ENCODE assay signal across 20 cellular contexts in the genomic region with DNA sequence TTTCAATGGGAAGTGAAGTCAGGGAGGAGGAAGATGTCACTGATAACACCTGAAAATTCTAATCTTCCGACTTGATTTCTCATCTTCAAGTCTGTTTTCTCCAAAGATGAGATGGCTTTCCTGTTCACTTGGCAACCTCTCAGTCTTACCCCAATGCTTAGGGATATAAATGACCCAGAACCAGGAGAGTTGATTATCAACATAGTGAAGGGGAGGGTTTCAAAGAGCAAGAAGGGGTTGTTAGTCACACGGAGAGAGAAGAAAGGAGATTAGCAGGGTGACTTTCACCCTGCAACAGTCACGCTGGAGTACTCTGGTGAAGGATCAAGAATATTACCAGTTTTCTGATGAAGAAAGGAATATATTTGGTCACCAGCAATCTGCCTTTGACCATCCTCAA. TPM values are rescaled to one million over a fixed set of nuclear protein-coding genes. Genes with fewer than 3 reads are reported as not detected.
A peak's percentile ranks its signal among the peaks of the same experiment; 100 is the strongest.
DNase-seq lines count a peak whose midpoint lies in the region; ATAC-seq, FAIRE-seq and TF ChIP-seq lines count a peak whose summit lies in the region.
"Had no signal": no experiment of that assay in that cellular context is flagged by ENCODE, and none has a peak within 500 bp of the region (broad histone marks: within the 10 kb centered on the region; RNA-seq: fewer than 3 reads in every experiment).

A gene (plus strand): TSS at position 267 of the 400 bp plus-strand sequence. CDS start 543 bp downstream, outside the sequence.

- no peak within 1 kb of the TSS for H2BK5ac ChIP-seq in H1 (ENCODE audit: low read depth, low read length)
- no peak within 1 kb of the TSS for H2BK5ac ChIP-seq in mesenchymal stem cell (ENCODE audit: low read depth, low read length, poor library complexity, severe bottlenecking)

- peak within 1 kb of the TSS; percentile 69 for H3K4me3 Mint-ChIP-seq in HFFc6
- H3K4me3 Mint-ChIP-seq: IgD-negative memory B cell had no signal

- H3K23me2 ChIP-seq in H1 (ENCODE audit: low read depth, low read length): no peaks in the 10 kb centered on the region

- H2AFZ ChIP-seq in H1 (ENCODE audit: low read length) (0 out of 2 replicates have a peak within 1 kb of the TSS, but pooled peaks have one; percentile 21), mesenchymal stem cell (ENCODE audit: low read depth, low read length) (no peak within 1 kb of the TSS)

- DNase-seq in A172 (ENCODE audit: low spot score) (no peak), HFFc6 (no peak), H1 (ENCODE audit: low read depth in 1 of 2, low spot score in 2 of 2) (no peak), mesenchymal stem cell (peak; percentile 23), DMS53 treated with DMSO at 0.1 percent for 48 hours (lab: John Stamatoyannopoulos, UW; ENCODE audit: unreplicated experiment) (no peak)
- DNase-seq: Kasumi-1, NCI-H1105, NCI-H1694, NCI-H510A treated with DMSO at 0.1 percent for 48 hours, Peyer's patch, Right ventricle myocardium superior had no signal

- H4K20me1 ChIP-seq in H1 (replicated peaks in 1 of 2; ENCODE audit: control insufficient read depth in 1 of 2, insufficient read depth in 2 of 2, low read length in 2 of 2): no peaks in the 10 kb centered on the region

- H2BK15ac ChIP-seq in H1 (ENCODE audit: low read length): no peak within 1 kb of the TSS
- no peak within 1 kb of the TSS for H2BK15ac ChIP-seq in mesenchymal stem cell (ENCODE audit: low read depth, poor library complexity, severe bottlenecking)

- no peaks in the 10 kb centered on the region for H3K9me3 ChIP-seq in H1 (ENCODE audit: insufficient read depth in 2 of 2, low read depth in 1 of 2, low read length in 1 of 2)
- no peaks in the 10 kb centered on the region for H3K9me3 ChIP-seq in mesenchymal stem cell (ENCODE audit: control insufficient read depth, low read length)
- H3K9me3 ChIP-seq: HAP-1, Peyer's patch had no signal

- H3K14ac ChIP-seq in H1 (ENCODE audit: insufficient read length) (no peak within 1 kb of the TSS), mesenchymal stem cell (ENCODE audit: low read length in 2 of 2) (no peak within 1 kb of the TSS)

- H4K5ac ChIP-seq in H1 (ENCODE audit: insufficient read length, low read depth, low read length): no peak within 1 kb of the TSS

- no peak within 1 kb of the TSS for H3K56ac ChIP-seq in H1 (replicated peaks; ENCODE audit: insufficient read length, low read depth, low read length)

- TF ChIP-seq RAD21 in H1 (IDR thresholded peaks at IDR 0.05 in 1 of 2, conservative IDR thresholded peaks at IDR 0.05 in 1 of 2; ENCODE audit: low read depth in 2 of 2, low read length in 2 of 2): no peak

- no peaks in the 10 kb centered on the region for H3K9me3 Mint-ChIP-seq in HFFc6
- H3K9me3 Mint-ChIP-seq: IgD-negative memory B cell had no signal

- no peak within 1 kb of the TSS for H2BK20ac ChIP-seq in H1 (ENCODE audit: low read length)

- ATAC-seq in HG02798 (IDR thresholded peaks at IDR 0.05; ENCODE audit: poor library complexity, unreplicated experiment) (no peak), GM18870 (IDR thresholded peaks at IDR 0.05; ENCODE audit: unreplicated experiment) (no peak), GM21390 (IDR thresholded peaks at IDR 0.05; ENCODE audit: unreplicated experiment) (no peak)

- H3K4me3 ChIP-seq in H1 (ENCODE audit: extremely low read depth in 1 of 4, insufficient read depth in 2 of 4, low read depth in 3 of 4, low read length in 4 of 4) (no peak within 1 kb of the TSS), mesenchymal stem cell (ENCODE audit: insufficient read depth in 1 of 2, low read depth in 1 of 2, low read length in 2 of 2) (no peak within 1 kb of the TSS)
- H3K4me3 ChIP-seq: HAP-1, Peyer's patch had no signal

- H4K91ac ChIP-seq in H1 (replicated peaks; ENCODE audit: insufficient read length, low read length) (no peak within 1 kb of the TSS), mesenchymal stem cell (ENCODE audit: low read length) (no peak within 1 kb of the TSS)

- TF ChIP-seq POLR2A in H1 (IDR thresholded peaks at IDR 0.05; ENCODE audit: control extremely low read depth in 1 of 2, low read depth in 2 of 2, low read length in 2 of 2): no peak

- no peak within 1 kb of the TSS for H4K8ac ChIP-seq in H1 (ENCODE audit: extremely low read depth, insufficient read depth, low read length)
- no peak within 1 kb of the TSS for H4K8ac ChIP-seq in mesenchymal stem cell (ENCODE audit: low read length)

- no peaks in the 10 kb centered on the region for H3K36me3 Mint-ChIP-seq in HFFc6 (ENCODE audit: low read depth)

- no peaks in the 10 kb centered on the region for H3K79me1 ChIP-seq in H1 (ENCODE audit: low read depth, low read length)
- no peaks in the 10 kb centered on the region for H3K79me1 ChIP-seq in mesenchymal stem cell (replicated peaks; ENCODE audit: low read length, poor library complexity, severe bottlenecking)

- H3K4me2 ChIP-seq in H1 (ENCODE audit: insufficient read depth in 1 of 2, low read depth in 2 of 2, low read length in 2 of 2) (no peak within 1 kb of the TSS), mesenchymal stem cell (ENCODE audit: low read length, poor library complexity, severe bottlenecking) (peak within 1 kb of the TSS; percentile 65)

- no peak for TF ChIP-seq EP300 in H1 (IDR thresholded peaks at IDR 0.05; ENCODE audit: borderline replicate concordance in 1 of 2, low read depth in 2 of 2, low read length in 2 of 2)

- no peak within 1 kb of the TSS for H2BK12ac ChIP-seq in H1 (ENCODE audit: low read depth, low read length)
- H2BK12ac ChIP-seq in mesenchymal stem cell (ENCODE audit: low read length in 2 of 2): peak within 1 kb of the TSS in 1 of 2 experiments; percentile 89

- H2AK5ac ChIP-seq in H1 (ENCODE audit: low read depth, low read length) (no peak within 1 kb of the TSS), mesenchymal stem cell (ENCODE audit: low read length, severe bottlenecking) (no peak within 1 kb of the TSS)

- H3K27ac Mint-ChIP-seq in HFFc6: peak within 1 kb of the TSS; percentile 72

- CTCF ChIA-PET in H1 (lab: Charles Lee; ENCODE audit: partially characterized antibody): no interaction called here

- WGBS in H1 (ENCODE audit: extremely low coverage in 1 of 2, insufficient coverage in 1 of 2, insufficient read length in 1 of 2, insufficient replicate concordance in 2 of 2, low coverage in 1 of 2, low lambda C conversion rate in 2 of 2, missing lambda C conversion rate in 1 of 2), 2 experiments: 87% methylated on average over 3 of the region's 3 CpGs; no CpG with 5 or more reads in 1 of the 2 experiments
- WGBS in mesenchymal stem cell: 65% methylated on average over 2 of the region's 3 CpGs

- no peaks in the 10 kb centered on the region for H3K36me3 ChIP-seq in H1 (ENCODE audit: control insufficient read depth in 2 of 4, insufficient read depth in 4 of 4, low read length in 3 of 4)
- no peaks in the 10 kb centered on the region for H3K36me3 ChIP-seq in mesenchymal stem cell (ENCODE audit: control insufficient read depth in 1 of 2, insufficient read depth in 2 of 2, low read depth in 1 of 2, low read length in 2 of 2)
- H3K36me3 ChIP-seq: HAP-1, Peyer's patch had no signal

- peaks cover 2% of the 10 kb centered on the region; the same call in 1 of the 2 replicates for H3K27me3 Mint-ChIP-seq in HFFc6 (ENCODE audit: insufficient read depth)

- H3K23ac ChIP-seq in H1 (ENCODE audit: insufficient read length) (no peak within 1 kb of the TSS), mesenchymal stem cell (ENCODE audit: low read length in 2 of 2) (no peak within 1 kb of the TSS)

- H3K27ac ChIP-seq in H1 (ENCODE audit: low read depth, low read length) (no peak within 1 kb of the TSS), mesenchymal stem cell (ENCODE audit: low read length, poor library complexity, severe bottlenecking) (no peak within 1 kb of the TSS)
- H3K27ac ChIP-seq: C4-2B, Peyer's patch had no signal

- H3K9ac ChIP-seq in H1 (replicated peaks in 1 of 4; ENCODE audit: extremely low read depth in 1 of 4, low read depth in 3 of 4, low read length in 3 of 4) (no peak within 1 kb of the TSS), mesenchymal stem cell (ENCODE audit: low read length) (peak within 1 kb of the TSS; percentile 35)

- H3K4me1 Mint-ChIP-seq in HFFc6 (ENCODE audit: low read depth): peaks cover 64% of the 10 kb centered on the region
- H3K4me1 Mint-ChIP-seq: IgD-negative memory B cell had no signal

- no peak within 1 kb of the TSS for H2BK120ac ChIP-seq in H1 (replicated peaks; ENCODE audit: low read depth, low read length)
- peak within 1 kb of the TSS; percentile 11 for H2BK120ac ChIP-seq in mesenchymal stem cell (ENCODE audit: low read depth, low read length)

- TF ChIP-seq CTCF in HFFc6 (IDR thresholded peaks at IDR 0.05) (no peak), H1 (IDR thresholded peaks at IDR 0.05; ENCODE audit: control extremely low read depth in 1 of 3, insufficient read depth in 1 of 3, low read depth in 1 of 3, low read length in 3 of 3) (no peak)

- H3K4ac ChIP-seq in H1 (replicated peaks; ENCODE audit: insufficient read length, low read depth, low read length) (no peak within 1 kb of the TSS), mesenchymal stem cell (ENCODE audit: low read depth in 1 of 2, low read length in 2 of 2) (no peak within 1 kb of the TSS)

- POLR2A ChIA-PET in H1 (lab: Charles Lee; ENCODE audit: partially characterized antibody): no interaction called here

- no peaks in the 10 kb centered on the region for H3K79me2 ChIP-seq in H1 (ENCODE audit: control insufficient read depth in 1 of 2, insufficient read depth in 2 of 2, low read length in 2 of 2)

- no peaks in the 10 kb centered on the region for H3K4me1 ChIP-seq in H1 (replicated peaks in 1 of 4; ENCODE audit: control insufficient read depth in 3 of 4, insufficient read depth in 4 of 4, low read length in 3 of 4)
- H3K4me1 ChIP-seq in mesenchymal stem cell (ENCODE audit: control insufficient read depth, insufficient read depth, low read depth, low read length): no peaks in the 10 kb centered on the region
- H3K4me1 ChIP-seq: Peyer's patch had no signal

- no peak within 1 kb of the TSS for H3K18ac ChIP-seq in H1 (ENCODE audit: extremely low read depth, low read length)
- peak within 1 kb of the TSS; percentile 34 to 71 for H3K18ac ChIP-seq in mesenchymal stem cell (ENCODE audit: low read depth in 1 of 2, low read length in 2 of 2)

- H3K27me3 ChIP-seq in H1 (replicated peaks in 1 of 4; ENCODE audit: control insufficient read depth in 3 of 4, extremely low read depth in 1 of 4, insufficient read depth in 3 of 4, low read length in 3 of 4): no peaks in the 10 kb centered on the region
- H3K27me3 ChIP-seq in mesenchymal stem cell (ENCODE audit: control insufficient read depth in 1 of 2, insufficient read depth in 1 of 2, low read length in 2 of 2): no peaks in the 10 kb centered on the region
- H3K27me3 ChIP-seq: Peyer's patch had no signal

- FAIRE-seq in H1 (lab: Jason Lieb, UNC): no peak
- FAIRE-seq: A204.1, GM12892 had no signal

RNA-seq across cellular contexts. Expression of the gene that starts here (rescaled TPM):
- 3.4 and 10.9 TPM in 2 replicates for total RNA-seq in A172 (2014; rRNA removed; shearing (Covaris generic))
- total RNA-seq in HFFc6 (2021; fragmentation: NEBNext Ultra II Directional; extraction: Animal tissue kit (Norgen Biotek cat#: 25700)): 1 to 10 TPM in 4 of 6 experiments, under 1 TPM in 2; 0.74 to 2.3 (median 1.1) TPM
- total RNA-seq in H1 (2021; fragmentation: NEBNext Ultra II Directional; extraction: Animal tissue kit (Norgen Biotek cat#: 25700)): not detected in 2 replicates
- polyA plus RNA-seq in H1 (2011; rRNA removed): not detected in 2 replicates
- not detected for polyA plus RNA-seq in H1 (2011; cell fraction: cytosol; rRNA removed)
- polyA plus RNA-seq in H1 (2011; cell fraction: nucleus; rRNA removed): not detected
- polyA plus RNA-seq in H1 (2012, experiment 1 of 2): not detected in 4 replicates
- polyA plus RNA-seq in H1 (2012, experiment 2 of 2): not detected
- polyA plus RNA-seq in H1 (2013, experiment 1 of 2): not detected
- not detected for polyA plus RNA-seq in H1 (2013, experiment 2 of 2)
- not detected in 2 replicates for polyA minus RNA-seq in H1 (2011; rRNA and poly(A)+ RNA removed)
- polyA minus RNA-seq in H1 (2011; cell fraction: cytosol; rRNA and poly(A)+ RNA removed): not detected
- polyA minus RNA-seq in H1 (2011; cell fraction: nucleus; rRNA and poly(A)+ RNA removed): not detected
- polyA plus RNA-seq in mesenchymal stem cell (2013, experiment 1 of 2): 5.3 TPM
- polyA plus RNA-seq in mesenchymal stem cell (2013, experiment 2 of 2): 6.4 TPM
- total RNA-seq: HT1080, Peyer's patch, Right ventricle myocardium superior had no signal
- polyA plus RNA-seq: IgD-negative memory B cell had no signal
